ENCODE assay signal across 11 cellular contexts in genomic region chr1:230153655-230154296, GRCh38.
DNase-seq lines count a peak whose midpoint lies in the region; ATAC-seq and TF ChIP-seq lines count a peak whose summit lies in the region.
"Had no signal": no experiment of that assay in that cellular context is flagged by ENCODE, and none has a peak within 500 bp of the region (broad histone marks: within the 10 kb centered on the region; RNA-seq: fewer than 3 reads in every experiment).

No MANE protein-coding gene starts in this region.

- no peak for TF ChIP-seq CTCF in adrenal gland (IDR thresholded peaks at IDR 0.05)
- no peak for TF ChIP-seq CTCF in gastrocnemius medialis (IDR thresholded peaks at IDR 0.05 in 4 of 5, conservative IDR thresholded peaks at IDR 0.05 in 1 of 5)

- DNase-seq in HAP-1 (ENCODE audit: low spot score in 2 of 2) (peak; percentile 88 to 98), adrenal gland (peak in 5 of 7 donors; percentile 45 to 76 (median 50)), right cardiac atrium (peak in 2 of 3 donors; percentile 50 to 78), gastrocnemius medialis (no peak), iPS-NIHi11 (ENCODE audit: low spot score) (no peak), islet precursor cell (no peak)
- DNase-seq: activated CD4-positive, alpha-beta T cell treated with anti-CD3 and anti-CD28 coated beads for 48 hours; colonic mucosa; naive thymus-derived CD8-positive, alpha-beta T cell had no signal

- in situ Hi-C loops in HAP-1 (cut with MboI; ENCODE audit: low sequenced_read_pairs): no loop called here
- in situ Hi-C loops in gastrocnemius medialis (cut with MboI; ENCODE audit: low sequenced_read_pairs in 4 of 4): no loop called here

- ATAC-seq in right cardiac atrium: peak; percentile 64 to 67
- peak in 1 of 2 donors; percentile 28 for ATAC-seq in gastrocnemius medialis
- ATAC-seq in GM18858 (IDR thresholded peaks at IDR 0.05; ENCODE audit: unreplicated experiment): no peak
- ATAC-seq in GM18867 (IDR thresholded peaks at IDR 0.05; ENCODE audit: unreplicated experiment): no peak
- ATAC-seq: naive thymus-derived CD8-positive, alpha-beta T cell had no signal

- peaks cover 3% of the 10 kb centered on the region for H3K36me3 ChIP-seq in HAP-1 (replicated peaks)
- H3K36me3 ChIP-seq in adrenal gland (replicated peaks in 1 of 2): no peaks in the 10 kb centered on the region
- H3K36me3 ChIP-seq in gastrocnemius medialis: no peaks in the 10 kb centered on the region
- H3K36me3 ChIP-seq: colonic mucosa had no signal

- H3K4me3 ChIP-seq in HAP-1 (no peak overlapping the region), adrenal gland (no peak overlapping the region), right cardiac atrium (ENCODE audit: low read length) (no peak overlapping the region), gastrocnemius medialis (no peak overlapping the region)
- H3K4me3 ChIP-seq: colonic mucosa had no signal

- H3K4me1 ChIP-seq in HAP-1 (peaks cover 70% of the 10 kb centered on the region), adrenal gland (replicated peaks in 1 of 2) (peaks cover 34 to 63% of the 10 kb centered on the region in 2 donors), right cardiac atrium (ENCODE audit: control insufficient read depth, insufficient read depth, low read length) (peaks cover 33% of the 10 kb centered on the region), gastrocnemius medialis (peaks cover 66 to 78% of the 10 kb centered on the region in 2 donors)

- intact Hi-C loops in adrenal gland (cut with DNase I): no loop called here
- intact Hi-C loops in right cardiac atrium (cut with DNase I): no loop called here
- intact Hi-C loops in gastrocnemius medialis (cut with DNase I; ENCODE audit: low total_unique reads): no loop called here

- H3K27me3 ChIP-seq in HAP-1 (ENCODE audit: low read depth): no peaks in the 10 kb centered on the region
- H3K27me3 ChIP-seq in adrenal gland: no peaks in the 10 kb centered on the region
- no peaks in the 10 kb centered on the region for H3K27me3 ChIP-seq in right cardiac atrium (ENCODE audit: control insufficient read depth, insufficient read depth)
- H3K27me3 ChIP-seq in gastrocnemius medialis: no peaks in the 10 kb centered on the region
- H3K27me3 ChIP-seq: colonic mucosa had no signal

- WGBS in adrenal gland, 4 donors: 53 to 67% (median 59%) methylated on average over 10 of the region's 10 CpGs
- WGBS in right cardiac atrium: 56% methylated on average over 10 of the region's 10 CpGs

- TF ChIP-seq POLR2A in adrenal gland (IDR thresholded peaks at IDR 0.05): no peak
- TF ChIP-seq POLR2A in gastrocnemius medialis (IDR thresholded peaks at IDR 0.05): peak in 1 of 2 donors; percentile 16

- peak overlapping the region; percentile 15 to 77 (median 43) for H3K27ac ChIP-seq in adrenal gland
- H3K27ac ChIP-seq in right cardiac atrium (ENCODE audit: low read length): peak overlapping the region; percentile 80
- H3K27ac ChIP-seq in gastrocnemius medialis: peak overlapping the region; percentile 80 to 91 (median 82)
- H3K27ac ChIP-seq: colonic mucosa had no signal

- H3K9me3 ChIP-seq in HAP-1 (no peaks in the 10 kb centered on the region), adrenal gland (replicated peaks in 1 of 3) (no peaks in the 10 kb centered on the region), right cardiac atrium (ENCODE audit: control insufficient read depth, low read length) (no peaks in the 10 kb centered on the region), gastrocnemius medialis (no peaks in the 10 kb centered on the region)
- H3K9me3 ChIP-seq: colonic mucosa had no signal

Comparison
In these comparisons a context has a peak if more than half of its experiments do, and no peak if none do; other contexts are left out.
1. DNase-seq: peak in HAP-1 (2 of 2), adrenal gland (5 of 7) and right cardiac atrium (2 of 3); none in gastrocnemius medialis (0 of 2), iPS-NIHi11 (single experiment) and islet precursor cell (single experiment).
2. ATAC-seq: peak in right cardiac atrium (2 of 2); none in GM18858 (single experiment) and GM18867 (single experiment).
3. Peak in every context shown above with its lines, with median percentiles within 50 percentile points of each other: H3K27ac ChIP-seq.